14 cellular contexts compared by ENCODE assay signal in genomic region chr20:53215166-53215565, GRCh38.
DNase-seq lines count a peak whose midpoint lies in the region; ATAC-seq and TF ChIP-seq lines count a peak whose summit lies in the region.
"Had no signal": no experiment of that assay in that cellular context is flagged by ENCODE, and none has a peak within 500 bp of the region (broad histone marks: within the 10 kb centered on the region; RNA-seq: fewer than 3 reads in every experiment).

No MANE protein-coding gene starts in this region.

- H3K4me1 ChIP-seq in MM.1S (ENCODE audit: low read length) (peaks cover 28% of the 10 kb centered on the region), PC-3 (ENCODE audit: insufficient read depth, low read length) (no peaks in the 10 kb centered on the region)

- CTCF ChIA-PET in PC-3 (lab: Charles Lee), result no interaction called here

- H3K36me3 ChIP-seq in MM.1S (replicated peaks; ENCODE audit: insufficient read depth, low read length), result no peaks in the 10 kb centered on the region
- H3K36me3 ChIP-seq in PC-3 (ENCODE audit: low read depth, low read length), result no peaks in the 10 kb centered on the region
- H3K36me3 ChIP-seq: BLaER1 treated with 17β-estradiol and CSF1 and Interleukin-3, amounts not matched to agents 10 nM and 100 nM; heart left ventricle had no signal

- peak overlapping the region; percentile 46; the same call in 1 of the 2 replicates for H3K27ac ChIP-seq in MM.1S (ENCODE audit: low read length)
- no peak overlapping the region for H3K27ac ChIP-seq in PC-3 (ENCODE audit: low read length)
- no peak overlapping the region for H3K27ac ChIP-seq in coronary artery
- H3K27ac ChIP-seq: BLaER1 treated with 17β-estradiol and CSF1 and Interleukin-3, amounts not matched to agents 10 nM and 100 nM had no signal

- intact Hi-C loops in activated T-helper 1 cell treated with anti-CD3 and anti-CD28 coated beads, Interleukin-12 subunit alpha, Interleukin-12 subunit beta, Interleukin-2, Interleukin-4 antibody, amounts not matched to agents 30 ng/mL and 10 ng/mL and 1 ng/mL, durations not matched to agents 14 hours and 24 hours and 36 hours (cut with micrococcal nuclease), result loop anchor here (1.0 to 10.0 kb wide), 6 partner anchors 69 to 970 kb away; no protein-coding TSS in a partner anchor
- intact Hi-C loops in PC-3 (cut with micrococcal nuclease), result loop anchor here (10.0 kb wide), 2 partner anchors 900 to 970 kb away; no protein-coding TSS in a partner anchor

- H3K9ac ChIP-seq in MM.1S (ENCODE audit: low read length), result peak overlapping the region; percentile 31; the same call in 1 of the 2 replicates
- H3K9ac ChIP-seq in PC-3 (ENCODE audit: low read length), result no peak overlapping the region
- H3K9ac ChIP-seq: BLaER1 treated with 17β-estradiol and CSF1 and Interleukin-3, amounts not matched to agents 10 nM and 100 nM had no signal

- TF ChIP-seq CTCF in MM.1S (IDR thresholded peaks at IDR 0.05; ENCODE audit: low read length) (no peak), type B pancreatic cell (conservative IDR thresholded peaks at IDR 0.05) (no peak), PC-3 (conservative IDR thresholded peaks at IDR 0.05; ENCODE audit: low read depth, low read length) (no peak), coronary artery (IDR thresholded peaks at IDR 0.05) (no peak)

- H3K9me2 ChIP-seq in MM.1S (replicated peaks; ENCODE audit: insufficient read depth, low read length), result no peaks in the 10 kb centered on the region
- no peaks in the 10 kb centered on the region for H3K9me2 ChIP-seq in PC-3 (replicated peaks; ENCODE audit: low read length)

- POLR2A ChIA-PET in PC-3 (lab: Charles Lee; ENCODE audit: unreplicated experiment), result no interaction called here

- H3K27me3 ChIP-seq in MM.1S (replicated peaks; ENCODE audit: insufficient read depth, low read length) (no peaks in the 10 kb centered on the region), PC-3 (ENCODE audit: low read length) (peaks cover 85% of the 10 kb centered on the region)
- H3K27me3 ChIP-seq: BLaER1 treated with 17β-estradiol and CSF1 and Interleukin-3, amounts not matched to agents 10 nM and 100 nM had no signal

- peak overlapping the region; percentile 77 for H3K4me3 Mint-ChIP-seq in activated T-helper 1 cell treated with anti-CD3 and anti-CD28 coated beads, Interleukin-12 subunit alpha, Interleukin-12 subunit beta, Interleukin-2, Interleukin-4 antibody, amounts not matched to agents 30 ng/mL and 10 ng/mL and 1 ng/mL, durations not matched to agents 14 hours and 24 hours and 36 hours
- H3K4me3 Mint-ChIP-seq in type B pancreatic cell, result peak overlapping the region; percentile 54
- H3K4me3 Mint-ChIP-seq: dendritic cell treated with granulocyte-macrophage colony-stimulating factor and Interleukin-4, amounts not matched to agents 40 ng/mL and 50 ng/mL, for 4 days had no signal

- H3K79me2 ChIP-seq in MM.1S (ENCODE audit: low read length), result no peaks in the 10 kb centered on the region
- no peaks in the 10 kb centered on the region for H3K79me2 ChIP-seq in PC-3 (ENCODE audit: low read length)

- DNase-seq in stimulated activated CD4-positive, alpha-beta T cell treated with anti-CD3 and anti-CD28 coated beads, Interleukin-1b, Interleukin-23, amount 100 ng/mL, for 48 hours, result peak; percentile 5
- no peak for DNase-seq in stimulated activated CD4-positive, alpha-beta T cell treated with anti-CD3 and anti-CD28 coated beads, Interleukin-2, amount 100 ng/mL, for 48 hours
- peak; percentile 71 for DNase-seq in MM.1S
- peak; percentile 26 for DNase-seq in activated T-helper 1 cell treated with anti-CD3 and anti-CD28 coated beads, Interleukin-12 subunit alpha, Interleukin-12 subunit beta, Interleukin-2, Interleukin-4 antibody, amounts not matched to agents 30 ng/mL and 10 ng/mL and 1 ng/mL, durations not matched to agents 14 hours and 24 hours and 36 hours (ENCODE audit: low spot score)
- DNase-seq in type B pancreatic cell (ENCODE audit: extremely low spot score, unreplicated experiment), result no peak
- DNase-seq in PC-3, result no peak
- no peak for DNase-seq in coronary artery (ENCODE audit: low spot score)
- DNase-seq: DND-41, heart left ventricle, NCI-H1105 treated with DMSO at 0.1 percent for 48 hours, occipital lobe had no signal

- peaks cover 42% of the 10 kb centered on the region for H3K4me1 Mint-ChIP-seq in activated T-helper 1 cell treated with anti-CD3 and anti-CD28 coated beads, Interleukin-12 subunit alpha, Interleukin-12 subunit beta, Interleukin-2, Interleukin-4 antibody, amounts not matched to agents 30 ng/mL and 10 ng/mL and 1 ng/mL, durations not matched to agents 14 hours and 24 hours and 36 hours (ENCODE audit: low read depth)
- H3K4me1 Mint-ChIP-seq in type B pancreatic cell (ENCODE audit: unreplicated experiment), result peaks cover 33% of the 10 kb centered on the region

- H3K9me3 Mint-ChIP-seq in activated T-helper 1 cell treated with anti-CD3 and anti-CD28 coated beads, Interleukin-12 subunit alpha, Interleukin-12 subunit beta, Interleukin-2, Interleukin-4 antibody, amounts not matched to agents 30 ng/mL and 10 ng/mL and 1 ng/mL, durations not matched to agents 14 hours and 24 hours and 36 hours, result peaks cover 6% of the 10 kb centered on the region
- H3K9me3 Mint-ChIP-seq in type B pancreatic cell, result peaks cover 9% of the 10 kb centered on the region
- H3K9me3 Mint-ChIP-seq: dendritic cell treated with granulocyte-macrophage colony-stimulating factor and Interleukin-4, amounts not matched to agents 40 ng/mL and 50 ng/mL, for 4 days had no signal

- BruUV-seq in PC-3 (replicated peaks; lab: Mats Ljungman, UMichigan), result no TSS peak

- H3K27me3 Mint-ChIP-seq in activated T-helper 1 cell treated with anti-CD3 and anti-CD28 coated beads, Interleukin-12 subunit alpha, Interleukin-12 subunit beta, Interleukin-2, Interleukin-4 antibody, amounts not matched to agents 30 ng/mL and 10 ng/mL and 1 ng/mL, durations not matched to agents 14 hours and 24 hours and 36 hours (ENCODE audit: insufficient read depth), result no peaks in the 10 kb centered on the region
- H3K27me3 Mint-ChIP-seq in type B pancreatic cell, result peaks cover 6% of the 10 kb centered on the region

- H4K20me1 ChIP-seq in MM.1S (ENCODE audit: insufficient read depth, low read length), result no peaks in the 10 kb centered on the region
- no peaks in the 10 kb centered on the region for H4K20me1 ChIP-seq in PC-3 (ENCODE audit: low read length)
- H4K20me1 ChIP-seq: BLaER1 treated with 17β-estradiol and CSF1 and Interleukin-3, amounts not matched to agents 10 nM and 100 nM had no signal

- peak overlapping the region; percentile 90 for H3K27ac Mint-ChIP-seq in activated T-helper 1 cell treated with anti-CD3 and anti-CD28 coated beads, Interleukin-12 subunit alpha, Interleukin-12 subunit beta, Interleukin-2, Interleukin-4 antibody, amounts not matched to agents 30 ng/mL and 10 ng/mL and 1 ng/mL, durations not matched to agents 14 hours and 24 hours and 36 hours
- H3K27ac Mint-ChIP-seq in type B pancreatic cell, result peak overlapping the region; percentile 94
- H3K27ac Mint-ChIP-seq: dendritic cell treated with granulocyte-macrophage colony-stimulating factor and Interleukin-4, amounts not matched to agents 40 ng/mL and 50 ng/mL, for 4 days had no signal

- H3K4me3 ChIP-seq in MM.1S (ENCODE audit: low read length), result peak overlapping the region; percentile 47
- no peak overlapping the region for H3K4me3 ChIP-seq in PC-3 (ENCODE audit: low read length)
- H3K4me3 ChIP-seq in coronary artery, result no peak overlapping the region
- H3K4me3 ChIP-seq: BLaER1 treated with 17β-estradiol and CSF1 and Interleukin-3, amounts not matched to agents 10 nM and 100 nM; heart left ventricle had no signal

- peak overlapping the region; percentile 77 for H3K4me2 ChIP-seq in MM.1S (ENCODE audit: low read depth, low read length)
- H3K4me2 ChIP-seq in PC-3 (ENCODE audit: low read length), result no peak overlapping the region
- H3K4me2 ChIP-seq: BLaER1 treated with 17β-estradiol and CSF1 and Interleukin-3, amounts not matched to agents 10 nM and 100 nM had no signal

- H3F3A ChIP-seq in MM.1S (ENCODE audit: insufficient read depth, low read length) (peaks cover 8% of the 10 kb centered on the region), PC-3 (ENCODE audit: low read length, unreplicated experiment) (no peaks in the 10 kb centered on the region)

- ATAC-seq in PC-3, result no peak
- ATAC-seq: HCT116 had no signal

- H3K9me3 ChIP-seq in MM.1S (replicated peaks; ENCODE audit: insufficient read depth, low read length), result no peaks in the 10 kb centered on the region
- no peaks in the 10 kb centered on the region for H3K9me3 ChIP-seq in PC-3 (ENCODE audit: low read length)
- H3K9me3 ChIP-seq: BLaER1 treated with 17β-estradiol and CSF1 and Interleukin-3, amounts not matched to agents 10 nM and 100 nM had no signal

- peaks cover 5% of the 10 kb centered on the region for H3K36me3 Mint-ChIP-seq in activated T-helper 1 cell treated with anti-CD3 and anti-CD28 coated beads, Interleukin-12 subunit alpha, Interleukin-12 subunit beta, Interleukin-2, Interleukin-4 antibody, amounts not matched to agents 30 ng/mL and 10 ng/mL and 1 ng/mL, durations not matched to agents 14 hours and 24 hours and 36 hours (ENCODE audit: low read depth)
- H3K36me3 Mint-ChIP-seq in type B pancreatic cell, result peaks cover 7% of the 10 kb centered on the region

- peak overlapping the region; percentile 75 for H2AFZ ChIP-seq in MM.1S (ENCODE audit: low read length)
- no peak overlapping the region for H2AFZ ChIP-seq in PC-3 (ENCODE audit: low read length)

Comparison
In these comparisons a context has a peak if more than half of its experiments do, and no peak if none do; other contexts are left out.
1. DNase-seq: peak in stimulated activated CD4-positive, alpha-beta T cell treated with anti-CD3 and anti-CD28 coated beads, Interleukin-1b, Interleukin-23, amount 100 ng/mL, for 48 hours (single experiment), MM.1S (single experiment) and activated T-helper 1 cell treated with anti-CD3 and anti-CD28 coated beads, Interleukin-12 subunit alpha, Interleukin-12 subunit beta, Interleukin-2, Interleukin-4 antibody, amounts not matched to agents 30 ng/mL and 10 ng/mL and 1 ng/mL, durations not matched to agents 14 hours and 24 hours and 36 hours (single experiment); none in stimulated activated CD4-positive, alpha-beta T cell treated with anti-CD3 and anti-CD28 coated beads, Interleukin-2, amount 100 ng/mL, for 48 hours (0 of 2), type B pancreatic cell (single experiment), PC-3 (single experiment) and coronary artery (single experiment).